In genomic region chr17:18194394-18194793, GRCh38 we compare ENCODE assay signal across 25 cellular contexts. TPM values are rescaled to one million over a fixed set of nuclear protein-coding genes. Genes with fewer than 3 reads are reported as not detected.
DNase-seq lines count a peak whose midpoint lies in the region; ATAC-seq and TF ChIP-seq lines count a peak whose summit lies in the region.
"Had no signal": no experiment of that assay in that cellular context is flagged by ENCODE, and none has a peak within 500 bp of the region (broad histone marks: within the 10 kb centered on the region; RNA-seq: fewer than 3 reads in every experiment).

No MANE protein-coding gene starts in this region.

- no peak for DNase-seq in activated T-cell treated with anti-CD3 and anti-CD28 coated beads, Interleukin-2, amount 50 U/mL, for 24 hours
- DNase-seq in activated T-cell treated with anti-CD3 and anti-CD28 coated beads, Interleukin-2, amount 50 U/mL, for 48 hours: no peak
- DNase-seq in CD4-positive, CD25-positive, alpha-beta regulatory T cell: no peak
- no peak for DNase-seq in caudate nucleus (lab: John Stamatoyannopoulos, UW)
- no peak for DNase-seq in gastrocnemius medialis
- DNase-seq in activated CD4-positive, alpha-beta memory T cell treated with anti-CD3 and anti-CD28 coated beads, Interleukin-2, amount 10 ng/mL, durations not matched to agents 7 days and 5 days: no peak
- no peak for DNase-seq in NCI-H146 treated with DMSO at 0.1 percent for 48 hours (lab: John Stamatoyannopoulos, UW; ENCODE audit: unreplicated experiment)
- DNase-seq: 8988T; ACHN; BE2C; DMS153; DND-41; HCEC 1CT; IMR-90; KG1; MG63; NCI-H1105 treated with DMSO at 0.1 percent for 48 hours; NCI-H146; NCI-H2029; NCI-H446; NCI-H524 treated with DMSO at 0.1 percent for 48 hours; NCI-H774; NK-92 treated with Interleukin-12 subunit alpha and Interleukin-12 subunit beta, amount 100 ng/mL, for 24 hours; PC-3 had no signal

- peak overlapping the region; percentile 71 for H3K27ac Mint-ChIP-seq in activated T-cell treated with anti-CD3 and anti-CD28 coated beads, Interleukin-2, amount 50 U/mL, for 24 hours
- peak overlapping the region in 2 of 3 donors; percentile 20 to 49 for H3K27ac Mint-ChIP-seq in CD4-positive, CD25-positive, alpha-beta regulatory T cell
- H3K27ac Mint-ChIP-seq in activated CD4-positive, alpha-beta memory T cell treated with anti-CD3 and anti-CD28 coated beads, Interleukin-2, amount 10 ng/mL, durations not matched to agents 7 days and 5 days: no peak overlapping the region

- peaks cover 35% of the 10 kb centered on the region for H3K4me1 ChIP-seq in CD4-positive, CD25-positive, alpha-beta regulatory T cell (ENCODE audit: control insufficient read depth, insufficient read depth, low read length, poor library complexity, severe bottlenecking)
- H3K4me1 ChIP-seq in gastrocnemius medialis: peaks cover 67 to 97% of the 10 kb centered on the region in 2 donors
- H3K4me1 ChIP-seq: BE2C had no signal

- H3K9me3 Mint-ChIP-seq in activated T-cell treated with anti-CD3 and anti-CD28 coated beads, Interleukin-2, amount 50 U/mL, for 24 hours: no peaks in the 10 kb centered on the region
- no peaks in the 10 kb centered on the region for H3K9me3 Mint-ChIP-seq in CD4-positive, CD25-positive, alpha-beta regulatory T cell
- H3K9me3 Mint-ChIP-seq in activated CD4-positive, alpha-beta memory T cell treated with anti-CD3 and anti-CD28 coated beads, Interleukin-2, amount 10 ng/mL, durations not matched to agents 7 days and 5 days: no peaks in the 10 kb centered on the region
- H3K9me3 Mint-ChIP-seq: CD14-positive monocyte had no signal

- TF ChIP-seq CTCF in gastrocnemius medialis (IDR thresholded peaks at IDR 0.05 in 4 of 5, conservative IDR thresholded peaks at IDR 0.05 in 1 of 5): no peak

- POLR2A ChIA-PET in activated CD4-positive, alpha-beta memory T cell treated with anti-CD3 and anti-CD28 coated beads, Interleukin-2, amount 10 ng/mL, durations not matched to agents 7 days and 5 days (lab: Charles Lee): no interaction called here

- no peak for TF ChIP-seq POLR2A in gastrocnemius medialis (IDR thresholded peaks at IDR 0.05)

- CTCF ChIA-PET in activated CD4-positive, alpha-beta memory T cell treated with anti-CD3 and anti-CD28 coated beads, Interleukin-2, amount 10 ng/mL, durations not matched to agents 7 days and 5 days (lab: Charles Lee): no interaction called here

- no peak overlapping the region for H3K4me3 ChIP-seq in CD4-positive, CD25-positive, alpha-beta regulatory T cell (ENCODE audit: low read depth, low read length)
- H3K4me3 ChIP-seq in gastrocnemius medialis: no peak overlapping the region
- H3K4me3 ChIP-seq: MG63 had no signal

- peaks cover 57% of the 10 kb centered on the region for H3K36me3 ChIP-seq in CD4-positive, CD25-positive, alpha-beta regulatory T cell (ENCODE audit: control insufficient read depth, insufficient read depth, low read length)
- H3K36me3 ChIP-seq in gastrocnemius medialis: peaks cover 0 to 25% of the 10 kb centered on the region in 2 donors

- H3K36me3 Mint-ChIP-seq in activated T-cell treated with anti-CD3 and anti-CD28 coated beads, Interleukin-2, amount 50 U/mL, for 24 hours (ENCODE audit: low read depth): peaks cover 91% of the 10 kb centered on the region
- H3K36me3 Mint-ChIP-seq in CD4-positive, CD25-positive, alpha-beta regulatory T cell: peaks cover 30% of the 10 kb centered on the region
- H3K36me3 Mint-ChIP-seq in activated CD4-positive, alpha-beta memory T cell treated with anti-CD3 and anti-CD28 coated beads, Interleukin-2, amount 10 ng/mL, durations not matched to agents 7 days and 5 days (ENCODE audit: low read depth): peaks cover 72% of the 10 kb centered on the region

- intact Hi-C loops in gastrocnemius medialis (cut with DNase I; ENCODE audit: low total_unique reads): no loop called here

- H3K27me3 ChIP-seq in CD4-positive, CD25-positive, alpha-beta regulatory T cell (ENCODE audit: control insufficient read depth, insufficient read depth, low read length): no peaks in the 10 kb centered on the region
- H3K27me3 ChIP-seq in gastrocnemius medialis: no peaks in the 10 kb centered on the region
- H3K27me3 ChIP-seq: BE2C, MG63 had no signal

- no peaks in the 10 kb centered on the region for H3K27me3 Mint-ChIP-seq in activated T-cell treated with anti-CD3 and anti-CD28 coated beads, Interleukin-2, amount 50 U/mL, for 24 hours
- no peaks in the 10 kb centered on the region for H3K27me3 Mint-ChIP-seq in CD4-positive, CD25-positive, alpha-beta regulatory T cell
- no peaks in the 10 kb centered on the region for H3K27me3 Mint-ChIP-seq in activated CD4-positive, alpha-beta memory T cell treated with anti-CD3 and anti-CD28 coated beads, Interleukin-2, amount 10 ng/mL, durations not matched to agents 7 days and 5 days

- H3K4me3 Mint-ChIP-seq in activated T-cell treated with anti-CD3 and anti-CD28 coated beads, Interleukin-2, amount 50 U/mL, for 24 hours: no peak overlapping the region
- peak overlapping the region in 1 of 4 donors; percentile 39 for H3K4me3 Mint-ChIP-seq in CD4-positive, CD25-positive, alpha-beta regulatory T cell
- no peak overlapping the region for H3K4me3 Mint-ChIP-seq in activated CD4-positive, alpha-beta memory T cell treated with anti-CD3 and anti-CD28 coated beads, Interleukin-2, amount 10 ng/mL, durations not matched to agents 7 days and 5 days
- H3K4me3 Mint-ChIP-seq: CD14-positive monocyte had no signal

- in situ Hi-C loops in gastrocnemius medialis (cut with MboI; ENCODE audit: low sequenced_read_pairs in 4 of 4): no loop called here

- H3K9me3 ChIP-seq in CD4-positive, CD25-positive, alpha-beta regulatory T cell (ENCODE audit: control insufficient read depth in 2 of 2, low read length in 2 of 2): no peaks in the 10 kb centered on the region
- H3K9me3 ChIP-seq in gastrocnemius medialis: no peaks in the 10 kb centered on the region
- H3K9me3 ChIP-seq: BE2C, MG63 had no signal

- H3K27ac ChIP-seq in CD4-positive, CD25-positive, alpha-beta regulatory T cell (ENCODE audit: insufficient read depth, low read length, poor library complexity, severe bottlenecking): no peak overlapping the region
- H3K27ac ChIP-seq in caudate nucleus (ENCODE audit: low read depth, low read length) (peak overlapping the region; percentile 87), gastrocnemius medialis (peak overlapping the region; percentile 36 to 58 (median 44))

- no peak for ATAC-seq in CD4-positive, CD25-positive, alpha-beta regulatory T cell (ENCODE audit: low read depth in 2 of 2)
- ATAC-seq in gastrocnemius medialis: no peak
- ATAC-seq: PC-3 had no signal

- peaks cover 85% of the 10 kb centered on the region for H3K4me1 Mint-ChIP-seq in activated T-cell treated with anti-CD3 and anti-CD28 coated beads, Interleukin-2, amount 50 U/mL, for 24 hours (ENCODE audit: low read depth)
- peaks cover 13 to 91% (median 62%) of the 10 kb centered on the region in 4 donors for H3K4me1 Mint-ChIP-seq in CD4-positive, CD25-positive, alpha-beta regulatory T cell
- peaks cover 33% of the 10 kb centered on the region for H3K4me1 Mint-ChIP-seq in activated CD4-positive, alpha-beta memory T cell treated with anti-CD3 and anti-CD28 coated beads, Interleukin-2, amount 10 ng/mL, durations not matched to agents 7 days and 5 days

RNA-seq across cellular contexts. Expression of gene ALKBH5, which starts 10.8 kb away (rescaled TPM):
- total RNA-seq in CD4-positive, CD25-positive, alpha-beta regulatory T cell: 118 TPM
- 100 to 1,000 TPM; 102 to 123 (median 115) TPM for polyA plus RNA-seq in CD4-positive, CD25-positive, alpha-beta regulatory T cell
- total RNA-seq in gastrocnemius medialis: 100 to 1,000 TPM; 188 to 271 (median 224) TPM
- 100 to 1,000 TPM; 118 to 125 TPM for total RNA-seq in activated CD4-positive, alpha-beta memory T cell treated with anti-CD3 and anti-CD28 coated beads, Interleukin-2, amount 10 ng/mL, durations not matched to agents 7 days and 5 days

RNA-seq across cellular contexts. Expression of gene LLGL1, which starts 31.0 kb away (rescaled TPM):
- 16.6 TPM for total RNA-seq in CD4-positive, CD25-positive, alpha-beta regulatory T cell
- polyA plus RNA-seq in CD4-positive, CD25-positive, alpha-beta regulatory T cell: 1 to 10 TPM; 1.0 to 2.2 (median 1.6) TPM
- 10 to 100 TPM in 3 of 4 donors, 1 to 10 TPM in 1; 9.7 to 21.0 (median 15.7) TPM for total RNA-seq in gastrocnemius medialis
- total RNA-seq in activated CD4-positive, alpha-beta memory T cell treated with anti-CD3 and anti-CD28 coated beads, Interleukin-2, amount 10 ng/mL, durations not matched to agents 7 days and 5 days: 10 to 100 TPM; 22.8 to 22.9 TPM
